Comparison of ENCODE assay signal across 32 cellular contexts in genomic region chr2:236014408-236015131, GRCh38.
DNase-seq lines count a peak whose midpoint lies in the region; ATAC-seq, FAIRE-seq and TF ChIP-seq lines count a peak whose summit lies in the region.
"Had no signal": no experiment of that assay in that cellular context is flagged by ENCODE, and none has a peak within 500 bp of the region (broad histone marks: within the 10 kb centered on the region; RNA-seq: fewer than 3 reads in every experiment).

No MANE protein-coding gene starts in this region.

- POLR2A ChIA-PET in H1 (lab: Charles Lee; ENCODE audit: partially characterized antibody), result interaction anchor here (1.0 kb wide), 1 partner anchor 13 kb away, joined by 3 read pairs; no protein-coding TSS in a partner anchor
- POLR2A ChIA-PET in GM10248 (lab: Yijun Ruan, JAX), result no interaction called here

- H4K8ac ChIP-seq in H1 (ENCODE audit: extremely low read depth, insufficient read depth, low read length) (no peak overlapping the region), mesendoderm (ENCODE audit: low read depth, low read length) (no peak overlapping the region)

- WGBS in H1 (ENCODE audit: extremely low coverage in 1 of 2, insufficient coverage in 1 of 2, insufficient read length in 1 of 2, insufficient replicate concordance in 2 of 2, low coverage in 1 of 2, low lambda C conversion rate in 2 of 2, missing lambda C conversion rate in 1 of 2), 2 experiments, result 29% methylated on average over 18 of the region's 25 CpGs; no CpG with 5 or more reads in 1 of the 2 experiments
- whole genome bisulfite sequencing in mesendoderm (ENCODE audit: extremely low coverage, insufficient coverage, low lambda C conversion rate), result no CpG with 5 or more reads among the region's 25 CpGs

- peak overlapping the region; percentile 50 to 56; a peak in 3 of 4 replicates for H3K4me2 ChIP-seq in H1 (ENCODE audit: insufficient read depth in 1 of 2, low read depth in 2 of 2, low read length in 2 of 2)
- H3K4me2 ChIP-seq in mesendoderm (ENCODE audit: low read length), result no peak overlapping the region

- H4K91ac ChIP-seq in H1 (replicated peaks; ENCODE audit: insufficient read length, low read length), result no peak overlapping the region

- H3K23ac ChIP-seq in H1 (ENCODE audit: insufficient read length) (no peak overlapping the region), mesendoderm (ENCODE audit: low read length) (no peak overlapping the region)

- H3K79me2 ChIP-seq in H1 (ENCODE audit: control insufficient read depth in 1 of 2, insufficient read depth in 2 of 2, low read length in 2 of 2) (no peaks in the 10 kb centered on the region), mesendoderm (ENCODE audit: control insufficient read depth, insufficient read depth, low read length) (no peaks in the 10 kb centered on the region)

- H3K23me2 ChIP-seq in H1 (ENCODE audit: low read depth, low read length), result no peaks in the 10 kb centered on the region

- peak overlapping the region; percentile 77; the same call in 1 of the 2 replicates for H2BK12ac ChIP-seq in H1 (ENCODE audit: low read depth, low read length)

- CTCF ChIA-PET in H1 (lab: Charles Lee; ENCODE audit: partially characterized antibody), result interaction anchor here (0.7 to 1.7 kb wide), 6 partner anchors 9 to 163 kb away, joined by 3 to 4 read pairs (median 3); no protein-coding TSS in a partner anchor
- CTCF ChIA-PET in GM10248 (lab: Yijun Ruan, JAX), result no interaction called here

- H2BK120ac ChIP-seq in H1 (replicated peaks; ENCODE audit: low read depth, low read length), result no peak overlapping the region
- H2BK120ac ChIP-seq in mesendoderm (ENCODE audit: low read depth, low read length), result no peak overlapping the region

- H3K18ac ChIP-seq in H1 (ENCODE audit: extremely low read depth, low read length), result peak overlapping the region; percentile 36; the same call in 1 of the 2 replicates
- H3K18ac ChIP-seq in mesendoderm (ENCODE audit: low read length), result no peak overlapping the region

- H3K27ac ChIP-seq in H1 (ENCODE audit: low read depth, low read length) (no peak overlapping the region), mesendoderm (ENCODE audit: low read depth, low read length) (no peak overlapping the region)
- H3K27ac ChIP-seq: adrenal gland, brain microvascular endothelial cell, colonic mucosa, esophagus muscularis mucosa, RWPE1 had no signal

- no peak for TF ChIP-seq POLR2A in H1 (IDR thresholded peaks at IDR 0.05; ENCODE audit: control extremely low read depth in 1 of 2, low read depth in 2 of 2, low read length in 2 of 2)

- TF ChIP-seq CTCF in H1 (IDR thresholded peaks at IDR 0.05; ENCODE audit: control extremely low read depth in 1 of 3, insufficient read depth in 1 of 3, low read depth in 1 of 3, low read length in 3 of 3) (no peak), GM10248 (IDR thresholded peaks at IDR 0.05; ENCODE audit: control extremely low read depth, extremely low read depth, low read depth, missing control alignments) (no peak)

- H3K4me1 ChIP-seq in H1 (replicated peaks in 1 of 4; ENCODE audit: control insufficient read depth in 3 of 4, insufficient read depth in 4 of 4, low read length in 3 of 4) (peaks cover 11 to 30% (median 27%) of the 10 kb centered on the region in 4 experiments), mesendoderm (ENCODE audit: control insufficient read depth, low read depth, low read length) (peaks cover 3% of the 10 kb centered on the region)
- H3K4me1 ChIP-seq: adrenal gland, colonic mucosa, esophagus muscularis mucosa had no signal

- peak overlapping the region; percentile 76; the same call in 1 of the 2 replicates for H2BK20ac ChIP-seq in H1 (ENCODE audit: low read length)

- H2BK15ac ChIP-seq in H1 (ENCODE audit: low read length) (no peak overlapping the region), mesendoderm (replicated peaks; ENCODE audit: low read depth) (no peak overlapping the region)

- H4K20me1 ChIP-seq in H1 (replicated peaks in 1 of 2; ENCODE audit: control insufficient read depth in 1 of 2, insufficient read depth in 2 of 2, low read length in 2 of 2), result no peaks in the 10 kb centered on the region

- H2BK5ac ChIP-seq in H1 (ENCODE audit: low read depth, low read length) (peak overlapping the region; percentile 61; the same call in 1 of the 2 replicates), mesendoderm (ENCODE audit: low read length) (no peak overlapping the region)

- DNase-seq in ELF-1 (ENCODE audit: low read depth, low spot score), result peak; percentile 34
- peak; percentile 43 for DNase-seq in NCI-H2107 treated with DMSO at 0.1 percent for 48 hours (lab: John Stamatoyannopoulos, UW; ENCODE audit: unreplicated experiment)
- DNase-seq in H1 (ENCODE audit: low read depth in 1 of 2, low spot score in 2 of 2), result peak in 1 of 2 experiments; percentile 13
- peak; percentile 29 for DNase-seq in mesendoderm
- no peak for DNase-seq in SKM-1 treated with dmso at 0.1 percent for 144 hours (lab: John Stamatoyannopoulos, UW; ENCODE audit: unreplicated experiment)
- no peak for DNase-seq in dedifferentiated amniotic fluid mesenchymal stem cell (ENCODE audit: extremely low spot score)
- DNase-seq in GM10248 (ENCODE audit: extremely low spot score), result no peak
- DNase-seq: ACHN; activated CD4-positive, alpha-beta T cell treated with anti-CD3 and anti-CD28 coated beads for 48 hours; activated naive CD4-positive, alpha-beta T cell treated with Interleukin-2 at 50 U/mL for 16 hours; activated T-cell treated with anti-CD3 and anti-CD28 coated beads, Interleukin-2, amount 50 U/mL, for 72 hours; adrenal gland; brain microvascular endothelial cell; C1 segment of cervical spinal cord; colonic mucosa; effector memory CD8-positive, alpha-beta T cell; HCEC 1CT; left colon; mesenchymal stem cell; naive B cell; NCI-H1105; NCI-H2171; NCI-H748 treated with DMSO at 0.1 percent for 48 hours; small intestine; stimulated activated naive B cell treated with anti-CD40 and anti-IgM and Interleukin-4, amounts not matched to agents 10 μg/mL and 1 μg/mL and 100 μg/mL, for 72 hours; T-helper 17 cell had no signal

- no peaks in the 10 kb centered on the region; a peak in 1 of 8 replicates for H3K36me3 ChIP-seq in H1 (ENCODE audit: control insufficient read depth in 2 of 4, insufficient read depth in 4 of 4, low read length in 3 of 4)
- no peaks in the 10 kb centered on the region for H3K36me3 ChIP-seq in mesendoderm (ENCODE audit: control insufficient read depth, insufficient read depth, low read length)
- H3K36me3 ChIP-seq: adrenal gland, brain microvascular endothelial cell, colonic mucosa had no signal

- no peak for ATAC-seq in GM19463 (IDR thresholded peaks at IDR 0.05; ENCODE audit: unreplicated experiment)
- ATAC-seq: activated T-cell treated with anti-CD3 and anti-CD28 coated beads, Interleukin-2, amount 50 U/mL, for 72 hours; effector memory CD8-positive, alpha-beta T cell; left colon; stimulated activated naive B cell treated with anti-CD40 and anti-IgM and Interleukin-4, amounts not matched to agents 10 μg/mL and 1 μg/mL and 100 μg/mL, for 72 hours; T-helper 17 cell had no signal

- H3K14ac ChIP-seq in H1 (ENCODE audit: insufficient read length), result no peak overlapping the region

- H2AK5ac ChIP-seq in H1 (ENCODE audit: low read depth, low read length) (no peak overlapping the region), mesendoderm (ENCODE audit: low read length) (no peak overlapping the region)

- H2AFZ ChIP-seq in H1 (ENCODE audit: low read length), result no peak overlapping the region

- no peaks in the 10 kb centered on the region for H3K9me3 ChIP-seq in H1 (ENCODE audit: insufficient read depth in 2 of 2, low read depth in 1 of 2, low read length in 1 of 2)
- H3K9me3 ChIP-seq: adrenal gland, colonic mucosa, esophagus muscularis mucosa had no signal

- H3K27me3 ChIP-seq in H1 (replicated peaks in 1 of 4; ENCODE audit: control insufficient read depth in 3 of 4, extremely low read depth in 1 of 4, insufficient read depth in 3 of 4, low read length in 3 of 4), result 0 out of 7 replicates have a peak, but pooled peaks cover 0 to 2% (median 0%) of the 10 kb centered on the region in 4 experiments
- H3K27me3 ChIP-seq in mesendoderm (ENCODE audit: insufficient read depth, low read length, poor library complexity), result no peaks in the 10 kb centered on the region
- H3K27me3 ChIP-seq: adrenal gland, brain microvascular endothelial cell, colonic mucosa, esophagus muscularis mucosa had no signal

- H3K79me1 ChIP-seq in H1 (ENCODE audit: low read depth, low read length) (no peaks in the 10 kb centered on the region), mesendoderm (ENCODE audit: low read length) (no peaks in the 10 kb centered on the region)

- H4K5ac ChIP-seq in H1 (ENCODE audit: insufficient read length, low read depth, low read length) (no peak overlapping the region), mesendoderm (ENCODE audit: low read length) (no peak overlapping the region)

- H3K56ac ChIP-seq in H1 (replicated peaks; ENCODE audit: insufficient read length, low read depth, low read length), result no peak overlapping the region
- H3K56ac ChIP-seq in mesendoderm (ENCODE audit: low read length), result no peak overlapping the region

- H3K4ac ChIP-seq in H1 (replicated peaks; ENCODE audit: insufficient read length, low read depth, low read length) (no peak overlapping the region), mesendoderm (ENCODE audit: low read depth, low read length) (no peak overlapping the region)

- TF ChIP-seq EP300 in H1 (IDR thresholded peaks at IDR 0.05; ENCODE audit: borderline replicate concordance in 1 of 2, low read depth in 2 of 2, low read length in 2 of 2), result no peak

- H3K4me3 ChIP-seq in H1 (ENCODE audit: extremely low read depth in 1 of 4, insufficient read depth in 2 of 4, low read depth in 3 of 4, low read length in 4 of 4) (peak overlapping the region in 1 of 4 experiments; percentile 18; a peak in 1 of 8 replicates), mesendoderm (ENCODE audit: low read length) (no peak overlapping the region)
- H3K4me3 ChIP-seq: adrenal gland, colonic mucosa, esophagus muscularis mucosa had no signal

- peak; percentile 68 for FAIRE-seq in H1 (lab: Jason Lieb, UNC)
- FAIRE-seq: frontal cortex, GM12891, small intestine, urothelium cell line had no signal

- TF ChIP-seq RAD21 in H1 (IDR thresholded peaks at IDR 0.05 in 1 of 2, conservative IDR thresholded peaks at IDR 0.05 in 1 of 2; ENCODE audit: low read depth in 2 of 2, low read length in 2 of 2), result no peak

- H3K9ac ChIP-seq in H1 (replicated peaks in 1 of 4; ENCODE audit: extremely low read depth in 1 of 4, low read depth in 3 of 4, low read length in 3 of 4) (peak overlapping the region in 1 of 4 experiments; percentile 28; a peak in 1 of 7 replicates), mesendoderm (ENCODE audit: low read length) (no peak overlapping the region)

TF ChIP-seq in H1, 55 proteins besides CTCF, POLR2A, EP300 and RAD21 (continues in another document):
- no peak for TF ChIP-seq KDM5A (IDR thresholded peaks at IDR 0.05; ENCODE audit: low read length)
- no peak for TF ChIP-seq RBBP5 (IDR thresholded peaks at IDR 0.05; ENCODE audit: borderline replicate concordance, low read depth, low read length)
- TF ChIP-seq FOSL1 (IDR thresholded peaks at IDR 0.05; ENCODE audit: insufficient read depth, low read depth, low read length), result no peak
- TF ChIP-seq MAFK (IDR thresholded peaks at IDR 0.05; ENCODE audit: low read depth, low read length), result no peak
- TF ChIP-seq EGR1 (IDR thresholded peaks at IDR 0.05; ENCODE audit: borderline replicate concordance, low read depth, low read length), result peak; percentile 85; the same call in 1 of the 2 replicates
- TF ChIP-seq PHF8 (conservative IDR thresholded peaks at IDR 0.05; ENCODE audit: low read depth, low read length), result no peak

Comparison
In these comparisons a context has a peak if more than half of its experiments do, and no peak if none do; other contexts are left out.
1. DNase-seq: peak in ELF-1 (single experiment), NCI-H2107 treated with DMSO at 0.1 percent for 48 hours (single experiment) and mesendoderm (single experiment); none in SKM-1 treated with dmso at 0.1 percent for 144 hours (single experiment), dedifferentiated amniotic fluid mesenchymal stem cell (single experiment) and GM10248 (single experiment).